15 cellular contexts compared by ENCODE assay signal in the genomic region with DNA sequence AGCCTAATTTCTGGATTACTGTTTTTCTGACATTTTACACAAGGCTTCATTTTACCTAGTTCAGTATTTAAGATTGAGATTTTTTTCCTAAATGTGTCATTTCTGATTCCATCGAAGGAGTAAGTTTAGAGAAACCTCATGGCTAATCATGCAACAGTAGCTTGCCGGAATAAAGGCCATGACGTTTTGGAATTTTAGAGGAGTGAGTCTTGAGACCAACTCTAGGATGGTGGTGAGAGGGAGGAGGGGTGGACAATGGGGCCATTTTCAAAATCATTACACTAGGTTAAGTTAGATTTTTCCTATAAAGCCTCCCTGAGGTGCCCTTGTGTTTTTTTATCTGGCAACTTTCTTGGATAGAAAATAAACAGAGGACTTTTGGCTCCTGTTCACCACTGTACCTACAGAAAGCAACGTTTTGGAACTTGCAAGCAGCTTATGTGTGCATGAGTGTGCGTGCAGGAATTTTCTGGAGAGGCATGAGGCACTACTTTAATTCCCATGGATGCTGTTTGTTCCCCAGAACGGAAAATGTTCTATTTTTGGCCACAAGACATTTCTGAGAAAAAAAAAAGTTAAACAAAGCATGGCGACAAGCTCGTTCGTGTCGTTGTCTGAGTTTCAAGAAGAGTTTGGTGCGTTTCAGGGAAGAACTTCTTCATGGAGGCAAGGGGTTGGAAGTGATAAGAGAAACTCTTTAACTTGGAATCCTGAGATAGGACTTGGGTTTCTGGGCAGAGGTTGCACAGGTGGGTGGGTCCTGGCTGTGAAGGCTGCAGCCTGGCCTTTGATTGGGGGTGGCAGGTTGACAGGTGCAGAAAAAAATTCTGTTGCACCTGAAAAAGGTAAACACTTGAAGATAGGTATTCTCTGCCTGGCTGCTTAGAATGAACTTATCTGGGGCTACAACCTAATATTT.
DNase-seq lines count a peak whose midpoint lies in the region; ATAC-seq and TF ChIP-seq lines count a peak whose summit lies in the region.
"Had no signal": no experiment of that assay in that cellular context is flagged by ENCODE, and none has a peak within 500 bp of the region (broad histone marks: within the 10 kb centered on the region; RNA-seq: fewer than 3 reads in every experiment).

No MANE protein-coding gene starts in this region.

- no peaks in the 10 kb centered on the region for H3K79me2 ChIP-seq in smooth muscle cell (ENCODE audit: low read depth)

- H3K27me3 Mint-ChIP-seq in activated CD8-positive, alpha-beta T cell treated with anti-CD3 and anti-CD28 coated beads for 36 hours: peaks cover 2% of the 10 kb centered on the region
- H3K27me3 Mint-ChIP-seq: stimulated activated naive CD8-positive, alpha-beta T cell treated with anti-CD3 and anti-CD28 coated beads, Interleukin-15, Interleukin-2, amounts not matched to agents 100 ng/mL and 50 ng/mL, for 24 hours had no signal

- no peak overlapping the region for H3K4me3 Mint-ChIP-seq in activated CD8-positive, alpha-beta T cell treated with anti-CD3 and anti-CD28 coated beads for 36 hours
- H3K4me3 Mint-ChIP-seq: brain; stimulated activated naive CD8-positive, alpha-beta T cell treated with anti-CD3 and anti-CD28 coated beads, Interleukin-15, Interleukin-2, amounts not matched to agents 100 ng/mL and 50 ng/mL, for 24 hours; T-helper 2 cell treated with Interferon-gamma antibody and Interleukin-4, amounts not matched to agents 5 μg/mL and 100 μg/mL, for 36 hours had no signal

- H3K27me3 ChIP-seq in body of pancreas (no peaks in the 10 kb centered on the region), smooth muscle cell (ENCODE audit: low read depth) (no peaks in the 10 kb centered on the region)

- peak overlapping the region; percentile 8 to 75 (median 56) for H3K27ac ChIP-seq in body of pancreas
- H3K27ac ChIP-seq in smooth muscle cell (ENCODE audit: low read depth): peak overlapping the region; percentile 78

- H3K9me3 Mint-ChIP-seq in activated CD8-positive, alpha-beta T cell treated with anti-CD3 and anti-CD28 coated beads for 36 hours: peaks cover 2% of the 10 kb centered on the region
- H3K9me3 Mint-ChIP-seq: brain; stimulated activated naive CD8-positive, alpha-beta T cell treated with anti-CD3 and anti-CD28 coated beads, Interleukin-15, Interleukin-2, amounts not matched to agents 100 ng/mL and 50 ng/mL, for 24 hours; T-helper 2 cell treated with Interferon-gamma antibody and Interleukin-4, amounts not matched to agents 5 μg/mL and 100 μg/mL, for 36 hours had no signal

- no peaks in the 10 kb centered on the region for H3K36me3 Mint-ChIP-seq in activated CD8-positive, alpha-beta T cell treated with anti-CD3 and anti-CD28 coated beads for 36 hours (ENCODE audit: low read depth)
- H3K36me3 Mint-ChIP-seq: brain had no signal

- H2AFZ ChIP-seq in smooth muscle cell (ENCODE audit: low read depth): no peak overlapping the region

- no peak overlapping the region for H3K9ac ChIP-seq in smooth muscle cell (ENCODE audit: low read depth)

- CTCF ChIA-PET in activated CD8-positive, alpha-beta T cell treated with anti-CD3 and anti-CD28 coated beads for 36 hours (lab: Charles Lee): interaction anchor here (1.7 kb wide), 1 partner anchor 35 kb away, joined by 3 read pairs; no protein-coding TSS in a partner anchor

- peak overlapping the region; percentile 68 for H3K4me2 ChIP-seq in smooth muscle cell

- no peaks in the 10 kb centered on the region for H4K20me1 ChIP-seq in smooth muscle cell (ENCODE audit: low read depth)

- no peak for TF ChIP-seq CTCF in body of pancreas (IDR thresholded peaks at IDR 0.05)
- TF ChIP-seq CTCF in smooth muscle cell (IDR thresholded peaks at IDR 0.05; ENCODE audit: borderline replicate concordance, insufficient read depth, poor library complexity, severe bottlenecking): no peak
- TF ChIP-seq CTCF in activated CD8-positive, alpha-beta T cell treated with anti-CD3 and anti-CD28 coated beads for 36 hours (IDR thresholded peaks at IDR 0.05): no peak

- peak; percentile 9 for ATAC-seq in body of pancreas
- ATAC-seq in left ventricle myocardium superior: peak; percentile 39
- no peak for ATAC-seq in GM21360 (IDR thresholded peaks at IDR 0.05; ENCODE audit: unreplicated experiment)
- ATAC-seq in GM19452 (IDR thresholded peaks at IDR 0.05; ENCODE audit: unreplicated experiment): no peak
- no peak for ATAC-seq in activated CD8-positive, alpha-beta T cell treated with anti-CD3 and anti-CD28 coated beads for 36 hours

- H3K4me1 ChIP-seq in body of pancreas (peaks cover 20% of the 10 kb centered on the region), smooth muscle cell (ENCODE audit: low read depth) (peaks cover 4% of the 10 kb centered on the region)

- DNase-seq in GM03348 (ENCODE audit: low spot score) (peak; percentile 39), body of pancreas (no peak), left ventricle myocardium superior (no peak), smooth muscle cell (lab: John Stamatoyannopoulos, UW; ENCODE audit: unreplicated experiment) (no peak), glomerular visceral epithelial cell (ENCODE audit: extremely low spot score) (no peak)
- DNase-seq in activated CD8-positive, alpha-beta T cell treated with anti-CD3 and anti-CD28 coated beads for 36 hours: no peak
- DNase-seq: activated CD4-positive, alpha-beta T cell treated with anti-CD3 and anti-CD28 coated beads, Interleukin-2, amount 50 U/mL, for 48 hours; activated effector memory CD4-positive, alpha-beta T cell treated with Interleukin-2 at 50 U/mL for 16 hours; NCI-H774; SHP77 had no signal

- POLR2A ChIA-PET in activated CD8-positive, alpha-beta T cell treated with anti-CD3 and anti-CD28 coated beads for 36 hours (lab: Charles Lee): no interaction called here

- H3K36me3 ChIP-seq in body of pancreas (replicated peaks in 1 of 2; ENCODE audit: insufficient read depth in 1 of 2, low read depth in 2 of 2): no peaks in the 10 kb centered on the region
- no peaks in the 10 kb centered on the region for H3K36me3 ChIP-seq in smooth muscle cell (ENCODE audit: low read depth)

- WGBS in body of pancreas, 2 donors: 44 to 45% methylated on average over 11 of the region's 11 CpGs
- 40% methylated on average over 11 of the region's 11 CpGs for WGBS in smooth muscle cell (ENCODE audit: low lambda C conversion rate)

- intact Hi-C loops in body of pancreas (cut with DNase I) (no loop called here), left ventricle myocardium superior (cut with micrococcal nuclease) (no loop called here)
- intact Hi-C loops in activated CD8-positive, alpha-beta T cell treated with anti-CD3 and anti-CD28 coated beads for 36 hours (cut with micrococcal nuclease): no loop called here

- peaks cover 16% of the 10 kb centered on the region for H3F3A ChIP-seq in smooth muscle cell (ENCODE audit: low read depth)

- H3K9me3 ChIP-seq in body of pancreas: no peaks in the 10 kb centered on the region
- no peaks in the 10 kb centered on the region for H3K9me3 ChIP-seq in smooth muscle cell (replicated peaks; ENCODE audit: low read depth)

- H3K27ac Mint-ChIP-seq in activated CD8-positive, alpha-beta T cell treated with anti-CD3 and anti-CD28 coated beads for 36 hours: no peak overlapping the region
- H3K27ac Mint-ChIP-seq: brain; stimulated activated naive CD8-positive, alpha-beta T cell treated with anti-CD3 and anti-CD28 coated beads, Interleukin-15, Interleukin-2, amounts not matched to agents 100 ng/mL and 50 ng/mL, for 24 hours; T-helper 2 cell treated with Interferon-gamma antibody and Interleukin-4, amounts not matched to agents 5 μg/mL and 100 μg/mL, for 36 hours had no signal

- TF ChIP-seq POLR2A in body of pancreas (IDR thresholded peaks at IDR 0.05): no peak

- H3K4me3 ChIP-seq in body of pancreas: no peak overlapping the region
- H3K4me3 ChIP-seq in smooth muscle cell: no peak overlapping the region

- H3K4me1 Mint-ChIP-seq in activated CD8-positive, alpha-beta T cell treated with anti-CD3 and anti-CD28 coated beads for 36 hours (ENCODE audit: low read depth): peaks cover 27% of the 10 kb centered on the region

Comparison
In these comparisons a context has a peak if more than half of its experiments do, and no peak if none do; other contexts are left out.
1. ATAC-seq: peak in body of pancreas (single experiment) and left ventricle myocardium superior (single experiment); none in GM21360 (single experiment), GM19452 (single experiment) and activated CD8-positive, alpha-beta T cell treated with anti-CD3 and anti-CD28 coated beads for 36 hours (single experiment).